ENCODE assay signal across 34 cellular contexts in the genomic region with DNA sequence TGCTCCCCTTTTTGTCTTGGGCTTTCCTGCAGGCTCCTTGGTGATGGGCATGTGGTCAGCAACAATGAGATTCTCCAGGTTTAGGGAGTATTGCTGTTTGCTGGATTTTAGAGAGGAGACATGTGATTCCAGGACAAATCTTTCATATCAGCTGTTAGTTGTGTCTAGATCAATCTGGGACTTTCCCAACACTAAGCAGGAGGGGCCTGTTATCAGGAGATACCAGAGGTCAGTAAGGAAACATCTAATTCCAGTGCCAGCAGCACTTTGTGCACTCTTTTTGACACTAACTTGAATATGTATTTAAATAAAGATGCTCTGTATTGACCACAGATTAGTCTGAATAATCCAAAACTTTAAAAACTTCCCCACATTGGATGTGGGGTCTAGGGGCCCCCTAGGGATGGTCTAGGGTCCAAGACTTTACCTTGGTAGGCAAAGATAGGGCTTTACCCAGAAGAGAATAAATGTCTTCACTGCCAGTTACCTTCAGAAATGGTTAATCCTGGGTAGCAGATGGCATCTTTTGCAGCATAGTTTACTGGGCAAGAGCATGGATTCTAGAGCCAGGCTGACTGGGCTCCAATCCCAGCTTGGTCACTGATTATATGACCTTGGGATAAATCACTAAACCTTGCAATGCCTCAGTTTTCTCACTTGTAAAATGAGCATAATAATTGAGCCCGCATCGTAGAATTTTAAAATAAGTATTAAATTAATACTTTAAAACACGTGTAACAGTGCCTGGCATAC.
"Had no signal": no experiment of that assay in that cellular context is flagged by ENCODE, and none has a peak within 500 bp of the region (broad histone marks: within the 10 kb centered on the region; RNA-seq: fewer than 3 reads in every experiment).

No MANE protein-coding gene starts in this region.

- H3K4me1 ChIP-seq: ascending aorta, breast epithelium, esophagus squamous epithelium, gastroesophageal sphincter, heart right ventricle had no signal

- H3K36me3 Mint-ChIP-seq: activated naive CD4-positive, alpha-beta T cell treated with anti-CD3 and anti-CD28 coated beads, Interleukin-2, amount 10 ng/mL, durations not matched to agents 7 days and 5 days; activated naive CD4-positive, alpha-beta T cell treated with anti-CD3 and anti-CD28 coated beads, Interleukin-2, amount 50 U/mL, for 72 hours; activated naive CD8-positive, alpha-beta T cell treated with anti-CD3 and anti-CD28 coated beads, Interleukin-2, amount 10 ng/mL, durations not matched to agents 7 days and 5 days; brain had no signal

- H3K9me3 ChIP-seq: ascending aorta, breast epithelium, esophagus squamous epithelium, gastroesophageal sphincter, heart right ventricle had no signal

- H3K27me3 ChIP-seq: ascending aorta, breast epithelium, esophagus squamous epithelium, gastroesophageal sphincter, heart right ventricle had no signal

- H3K27ac Mint-ChIP-seq: activated B cell treated with CpG ODN at 0.5 μM for 24 hours; activated CD8-positive, alpha-beta T cell treated with anti-CD3 and anti-CD28 coated beads for 36 hours; activated naive CD4-positive, alpha-beta T cell treated with anti-CD3 and anti-CD28 coated beads, Interleukin-2, amount 10 ng/mL, durations not matched to agents 7 days and 5 days; activated naive CD4-positive, alpha-beta T cell treated with anti-CD3 and anti-CD28 coated beads, Interleukin-2, amount 50 U/mL, for 72 hours; activated naive CD8-positive, alpha-beta T cell treated with anti-CD3 and anti-CD28 coated beads, Interleukin-2, amount 10 ng/mL, durations not matched to agents 7 days and 5 days; activated T-helper 1 cell treated with anti-CD3 and anti-CD28 coated beads, Interleukin-12 subunit alpha, Interleukin-12 subunit beta, Interleukin-2, Interleukin-4 antibody, amounts not matched to agents 30 ng/mL and 10 ng/mL and 1 ng/mL, durations not matched to agents 14 hours and 24 hours and 36 hours; activated T-helper 2 cell treated with anti-CD3 and anti-CD28 coated beads, Interferon-gamma antibody, Interleukin-2, Interleukin-4, amounts not matched to agents 10 μg/mL and 5 μg/mL and 100 μg/mL, durations not matched to agents 14 hours and 24 hours and 36 hours; brain had no signal

- DNase-seq: activated B cell treated with CpG ODN at 0.5 μM for 24 hours; activated CD4-positive, alpha-beta T cell treated with anti-CD3 and anti-CD28 coated beads for 48 hours; activated CD4-positive, alpha-beta T cell treated with anti-CD3 and anti-CD28 coated beads, Interleukin-2, amount 50 U/mL, for 1 hour; activated CD4-positive, alpha-beta T cell treated with anti-CD3 and anti-CD28 coated beads, Interleukin-2, amount 50 U/mL, for 48 hours; activated CD8-positive, alpha-beta memory T cell treated with anti-CD3 and anti-CD28 coated beads for 24 hours; activated CD8-positive, alpha-beta T cell treated with anti-CD3 and anti-CD28 coated beads for 36 hours; activated gamma-delta T cell; activated naive CD4-positive, alpha-beta T cell; activated naive CD4-positive, alpha-beta T cell treated with anti-CD3 and anti-CD28 coated beads, Interleukin-2, amount 10 ng/mL, durations not matched to agents 7 days and 5 days; activated naive CD8-positive, alpha-beta T cell treated with anti-CD3 and anti-CD28 coated beads, Interleukin-2, amount 10 ng/mL, durations not matched to agents 7 days and 5 days; activated T-cell treated with anti-CD3 and anti-CD28 coated beads, Interleukin-2, amount 50 U/mL, for 1 hour; activated T-cell treated with anti-CD3 and anti-CD28 coated beads, Interleukin-2, amount 50 U/mL, for 48 hours; central memory CD4-positive, alpha-beta T cell; cortex of kidney; effector CD8-positive, alpha-beta T cell; esophagus squamous epithelium; foreskin melanocyte; heart right ventricle; T-helper 1 cell; T-helper 17 cell; WERI-Rb-1 had no signal

- H3K27ac ChIP-seq: ascending aorta, breast epithelium, cardiac muscle cell, epithelial cell of prostate, esophagus squamous epithelium, gastroesophageal sphincter, heart right ventricle, WERI-Rb-1 had no signal

- H3K27me3 Mint-ChIP-seq: activated B cell treated with CpG ODN at 0.5 μM for 24 hours; activated CD8-positive, alpha-beta T cell treated with anti-CD3 and anti-CD28 coated beads for 36 hours had no signal

- H3K4me3 ChIP-seq: ascending aorta, breast epithelium, cardiac muscle cell, esophagus squamous epithelium, gastroesophageal sphincter, heart right ventricle had no signal

- H3K4me3 Mint-ChIP-seq: activated B cell treated with CpG ODN at 0.5 μM for 24 hours; activated CD8-positive, alpha-beta T cell treated with anti-CD3 and anti-CD28 coated beads for 36 hours; activated naive CD4-positive, alpha-beta T cell treated with anti-CD3 and anti-CD28 coated beads, Interleukin-2, amount 10 ng/mL, durations not matched to agents 7 days and 5 days; activated naive CD8-positive, alpha-beta T cell treated with anti-CD3 and anti-CD28 coated beads, Interleukin-2, amount 10 ng/mL, durations not matched to agents 7 days and 5 days; activated T-helper 1 cell treated with anti-CD3 and anti-CD28 coated beads, Interleukin-12 subunit alpha, Interleukin-12 subunit beta, Interleukin-2, Interleukin-4 antibody, amounts not matched to agents 30 ng/mL and 10 ng/mL and 1 ng/mL, durations not matched to agents 14 hours and 24 hours and 36 hours; brain; T-helper 17 cell had no signal

- ATAC-seq: activated CD4-positive, CD25-positive, alpha-beta regulatory T cell treated with anti-CD3 and anti-CD28 coated beads, Interleukin-2, amount 50 U/mL, for 24 hours; activated CD8-positive, alpha-beta T cell treated with anti-CD3 and anti-CD28 coated beads for 36 hours; activated naive CD4-positive, alpha-beta T cell treated with anti-CD3 and anti-CD28 coated beads, Interleukin-2, amount 50 U/mL, for 72 hours; gastroesophageal sphincter; heart right ventricle; T-helper 17 cell had no signal

- H3K36me3 ChIP-seq: ascending aorta, breast epithelium, cardiac muscle cell, esophagus squamous epithelium, gastroesophageal sphincter, heart right ventricle, WERI-Rb-1 had no signal

- H3K9me3 Mint-ChIP-seq: activated B cell treated with CpG ODN at 0.5 μM for 24 hours; activated CD8-positive, alpha-beta T cell treated with anti-CD3 and anti-CD28 coated beads for 36 hours; activated naive CD4-positive, alpha-beta T cell treated with anti-CD3 and anti-CD28 coated beads, Interleukin-2, amount 10 ng/mL, durations not matched to agents 7 days and 5 days; activated naive CD4-positive, alpha-beta T cell treated with anti-CD3 and anti-CD28 coated beads, Interleukin-2, amount 50 U/mL, for 72 hours; activated naive CD8-positive, alpha-beta T cell treated with anti-CD3 and anti-CD28 coated beads, Interleukin-2, amount 10 ng/mL, durations not matched to agents 7 days and 5 days; activated T-helper 1 cell treated with anti-CD3 and anti-CD28 coated beads, Interleukin-12 subunit alpha, Interleukin-12 subunit beta, Interleukin-2, Interleukin-4 antibody, amounts not matched to agents 30 ng/mL and 10 ng/mL and 1 ng/mL, durations not matched to agents 14 hours and 24 hours and 36 hours; activated T-helper 2 cell treated with anti-CD3 and anti-CD28 coated beads, Interferon-gamma antibody, Interleukin-2, Interleukin-4, amounts not matched to agents 10 μg/mL and 5 μg/mL and 100 μg/mL, durations not matched to agents 14 hours and 24 hours and 36 hours had no signal

- H3K4me1 Mint-ChIP-seq: activated B cell treated with CpG ODN at 0.5 μM for 24 hours, brain had no signal

- FAIRE-seq: colon, endometrium, endothelial cell of umbilical vein had no signal
